ENCODE assay signal across 10 cellular contexts in the genomic region with DNA sequence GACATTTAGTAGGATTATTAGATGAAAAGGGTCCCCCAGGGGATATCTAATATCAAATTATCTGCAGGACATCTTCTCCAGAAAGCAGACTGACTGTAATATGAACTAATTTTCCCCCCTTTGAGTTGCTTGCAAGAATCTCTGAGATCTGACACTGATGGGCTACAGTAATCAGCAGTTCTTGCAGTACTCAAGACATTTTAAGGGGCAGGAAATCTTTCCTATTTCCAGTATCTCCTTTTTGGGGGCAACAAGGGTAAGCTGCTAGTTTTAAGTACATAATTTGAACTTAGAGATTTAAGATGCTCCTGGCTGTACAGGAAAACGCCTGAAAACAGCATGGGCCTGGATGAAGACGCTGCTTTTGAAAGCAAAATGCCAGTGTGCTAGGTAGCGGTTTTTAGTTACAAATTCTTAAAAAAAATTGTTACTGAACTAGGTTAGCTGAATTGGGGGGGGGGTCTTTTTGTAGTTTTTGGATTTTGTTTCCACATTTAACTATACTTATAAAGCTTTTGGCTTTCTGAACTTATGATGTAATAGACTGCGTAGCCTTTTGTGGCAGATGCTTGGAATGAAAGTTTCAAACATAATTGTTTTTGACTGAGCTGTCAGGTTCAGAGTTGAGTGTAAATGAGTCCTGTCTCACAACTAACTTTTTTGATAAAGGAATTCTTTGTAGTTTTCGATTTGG. TPM values are rescaled to one million over a fixed set of nuclear protein-coding genes. Genes with fewer than 3 reads are reported as not detected.
DNase-seq lines count a peak whose midpoint lies in the region; ATAC-seq and TF ChIP-seq lines count a peak whose summit lies in the region.
"Had no signal": no experiment of that assay in that cellular context is flagged by ENCODE, and none has a peak within 500 bp of the region (broad histone marks: within the 10 kb centered on the region; RNA-seq: fewer than 3 reads in every experiment).

No MANE protein-coding gene starts in this region.

- H3K27ac Mint-ChIP-seq in MCF 10A (ENCODE audit: low read depth, unreplicated experiment) (peak overlapping the region; percentile 77), type B pancreatic cell (peak overlapping the region; percentile 43)

- H3K36me3 Mint-ChIP-seq in MCF 10A (ENCODE audit: insufficient read depth, unreplicated experiment), result peaks cover 17% of the 10 kb centered on the region
- H3K36me3 Mint-ChIP-seq in type B pancreatic cell, result peaks cover 10% of the 10 kb centered on the region

- H3K4me3 Mint-ChIP-seq in MCF 10A (ENCODE audit: unreplicated experiment), result peak overlapping the region; percentile 77
- H3K4me3 Mint-ChIP-seq in type B pancreatic cell, result peak overlapping the region; percentile 95

- 8% methylated on average over 4 of the region's 5 CpGs for WGBS in mesenchymal stem cell

- H2AFZ ChIP-seq in mesenchymal stem cell (ENCODE audit: low read depth, low read length), result no peak overlapping the region

- H3K27ac ChIP-seq in cardiac muscle cell (peak overlapping the region; percentile 71), mesenchymal stem cell (ENCODE audit: low read length, poor library complexity, severe bottlenecking) (peak overlapping the region; percentile 83)

- H3K4me2 ChIP-seq in mesenchymal stem cell (ENCODE audit: low read length, poor library complexity, severe bottlenecking), result peak overlapping the region; percentile 66

- H3K4me1 Mint-ChIP-seq in MCF 10A (ENCODE audit: insufficient read depth, unreplicated experiment) (peaks cover 46% of the 10 kb centered on the region), type B pancreatic cell (ENCODE audit: unreplicated experiment) (peaks cover 34% of the 10 kb centered on the region)

- H3K9me3 ChIP-seq in cardiac muscle cell (ENCODE audit: low read depth) (no peaks in the 10 kb centered on the region), mesenchymal stem cell (ENCODE audit: control insufficient read depth, low read length) (no peaks in the 10 kb centered on the region)

- peak overlapping the region; percentile 99 for H3K9ac ChIP-seq in mesenchymal stem cell (ENCODE audit: low read length)

- no peak overlapping the region for H2BK15ac ChIP-seq in mesenchymal stem cell (ENCODE audit: low read depth, poor library complexity, severe bottlenecking)

- H3K14ac ChIP-seq in mesenchymal stem cell (ENCODE audit: low read length in 2 of 2), result peak overlapping the region in 1 of 2 experiments; percentile 2

- ATAC-seq in Right ventricle myocardium inferior (no peak), HG02798 (IDR thresholded peaks at IDR 0.05; ENCODE audit: poor library complexity, unreplicated experiment) (no peak), HG03442 (IDR thresholded peaks at IDR 0.05; ENCODE audit: unreplicated experiment) (no peak)

- DNase-seq in cardiac muscle cell (ENCODE audit: low read depth in 1 of 2, low spot score in 1 of 2), result no peak
- DNase-seq in Right ventricle myocardium inferior (ENCODE audit: missing footprints), result no peak
- no peak for DNase-seq in MCF 10A (ENCODE audit: unreplicated experiment)
- DNase-seq in mesenchymal stem cell, result no peak
- DNase-seq in type B pancreatic cell (ENCODE audit: extremely low spot score, unreplicated experiment), result no peak
- DNase-seq in NCI-H2029 (lab: John Stamatoyannopoulos, UW), result no peak
- DNase-seq: activated T-cell treated with anti-CD3 and anti-CD28 coated beads, Interleukin-2, amount 50 U/mL, for 48 hours; NCI-H1048 had no signal

- H2BK120ac ChIP-seq in mesenchymal stem cell (ENCODE audit: low read depth, low read length), result no peak overlapping the region

- H3K18ac ChIP-seq in mesenchymal stem cell (ENCODE audit: low read depth in 1 of 2, low read length in 2 of 2), result peak overlapping the region in 1 of 2 experiments; percentile 43

- CTCF ChIA-PET in MCF 10A (lab: Yijun Ruan, JAX), result interaction anchor here (0.7 to 3.0 kb wide), 5 partner anchors 31 to 372 kb away, joined by 3 to 32 read pairs (median 8); no protein-coding TSS in a partner anchor

- H3K36me3 ChIP-seq in cardiac muscle cell, result no peaks in the 10 kb centered on the region
- H3K36me3 ChIP-seq in mesenchymal stem cell (ENCODE audit: control insufficient read depth in 1 of 2, insufficient read depth in 2 of 2, low read depth in 1 of 2, low read length in 2 of 2), result peaks cover 0 to 19% of the 10 kb centered on the region in 2 experiments

- POLR2A ChIA-PET in MCF 10A (lab: Yijun Ruan, JAX), result interaction anchor here (0.6 to 3.7 kb wide), 19 partner anchors 9 to 1852 kb away, joined by 3 to 55 read pairs (median 4); no protein-coding TSS in a partner anchor

- BruUV-seq in MCF 10A (replicated peaks; lab: Mats Ljungman, UMichigan), result no TSS peak

- H4K91ac ChIP-seq in mesenchymal stem cell (ENCODE audit: low read length), result no peak overlapping the region

- no peak overlapping the region for H2BK5ac ChIP-seq in mesenchymal stem cell (ENCODE audit: low read depth, low read length, poor library complexity, severe bottlenecking)

- TF ChIP-seq CTCF in cardiac muscle cell (IDR thresholded peaks at IDR 0.05; ENCODE audit: low read depth, low read length), result no peak
- TF ChIP-seq CTCF in MCF 10A (IDR thresholded peaks at IDR 0.05; ENCODE audit: unreplicated experiment), result no peak
- TF ChIP-seq CTCF in type B pancreatic cell (conservative IDR thresholded peaks at IDR 0.05), result no peak

- H3K9me3 Mint-ChIP-seq in MCF 10A (ENCODE audit: unreplicated experiment) (no peaks in the 10 kb centered on the region), type B pancreatic cell (no peaks in the 10 kb centered on the region)

- no peaks in the 10 kb centered on the region for H3K27me3 Mint-ChIP-seq in MCF 10A (ENCODE audit: insufficient read depth, unreplicated experiment)
- no peaks in the 10 kb centered on the region for H3K27me3 Mint-ChIP-seq in type B pancreatic cell

- H4K8ac ChIP-seq in mesenchymal stem cell (ENCODE audit: low read length), result no peak overlapping the region

- peak overlapping the region in 1 of 2 experiments; percentile 16 for H3K4ac ChIP-seq in mesenchymal stem cell (ENCODE audit: low read depth in 1 of 2, low read length in 2 of 2)

- no peak overlapping the region for H3K23ac ChIP-seq in mesenchymal stem cell (ENCODE audit: low read length in 2 of 2)

- no peaks in the 10 kb centered on the region for H3K79me1 ChIP-seq in mesenchymal stem cell (replicated peaks; ENCODE audit: low read length, poor library complexity, severe bottlenecking)

- peak overlapping the region; percentile 47 for H2AK5ac ChIP-seq in mesenchymal stem cell (ENCODE audit: low read length, severe bottlenecking)

- H3K4me1 ChIP-seq in cardiac muscle cell (ENCODE audit: low read depth), result peaks cover 26% of the 10 kb centered on the region
- peaks cover 7% of the 10 kb centered on the region for H3K4me1 ChIP-seq in mesenchymal stem cell (ENCODE audit: control insufficient read depth, insufficient read depth, low read depth, low read length)

- H3K4me3 ChIP-seq in cardiac muscle cell (peak overlapping the region; percentile 63), mesenchymal stem cell (ENCODE audit: insufficient read depth in 1 of 2, low read depth in 1 of 2, low read length in 2 of 2) (peak overlapping the region in 1 of 2 experiments; percentile 85)

- intact Hi-C loops in Right ventricle myocardium inferior (cut with DNase I) (loop anchor here (2.0 to 10.0 kb wide), 7 partner anchors 33 to 369 kb away; a partner anchor contains a TSS), MCF 10A (cut with micrococcal nuclease) (loop anchor here (1.0 to 5.0 kb wide), 9 partner anchors 63 to 371 kb away; no protein-coding TSS in a partner anchor)

- H2BK12ac ChIP-seq in mesenchymal stem cell (ENCODE audit: low read length in 2 of 2), result no peak overlapping the region

- H3K27me3 ChIP-seq in cardiac muscle cell (no peaks in the 10 kb centered on the region), mesenchymal stem cell (ENCODE audit: control insufficient read depth in 1 of 2, insufficient read depth in 1 of 2, low read length in 2 of 2) (no peaks in the 10 kb centered on the region)

RNA-seq across cellular contexts. Expression of a gene that starts 2.3 kb away (rescaled TPM):
- total RNA-seq in cardiac muscle cell, result 18.2 and 24.7 TPM in 2 replicates
- polyA plus RNA-seq in cardiac muscle cell, result 8.4 and 11.2 TPM in 2 replicates
- 8.9 TPM for total RNA-seq in Right ventricle myocardium inferior
- total RNA-seq in MCF 10A (2022), result 104 and 135 TPM in 2 replicates
- 92.4 TPM for polyA plus RNA-seq in mesenchymal stem cell (2013, experiment 1 of 2)
- 92.2 TPM for polyA plus RNA-seq in mesenchymal stem cell (2013, experiment 2 of 2)
- 44.4 and 71.3 TPM in 2 replicates for total RNA-seq in type B pancreatic cell (ENCODE audit: low replicate concordance)
